ENCODE assay signal across 9 cellular contexts in the genomic region with DNA sequence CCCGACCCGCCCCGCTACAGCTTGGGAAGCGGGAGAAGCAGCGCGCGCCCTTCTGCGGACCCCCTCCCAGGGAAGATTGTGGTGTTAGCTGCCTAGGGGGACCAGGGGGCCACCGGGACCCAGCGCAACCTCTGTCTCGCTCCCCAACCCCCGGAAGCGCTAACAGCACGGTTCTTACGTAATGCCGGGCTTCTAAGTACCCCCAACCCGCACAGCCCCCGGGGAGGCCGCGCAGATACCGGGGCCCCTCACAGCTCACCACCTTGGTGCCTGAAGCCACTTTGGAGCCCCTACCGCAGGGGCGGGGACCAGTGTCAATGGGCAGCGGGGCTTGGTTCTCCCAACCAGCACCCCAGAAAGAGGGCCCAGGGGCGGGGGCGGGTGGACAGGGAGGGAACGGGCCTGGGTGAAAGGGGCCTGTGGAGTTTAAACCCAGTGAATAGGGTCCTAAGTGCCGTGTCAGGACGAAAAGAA. TPM values are rescaled to one million over a fixed set of nuclear protein-coding genes. Genes with fewer than 3 reads are reported as not detected.
A peak's percentile ranks its signal among the peaks of the same experiment; 100 is the strongest.
DNase-seq lines count a peak whose midpoint lies in the region; ATAC-seq and TF ChIP-seq lines count a peak whose summit lies in the region.
"Had no signal": no experiment of that assay in that cellular context is flagged by ENCODE, and none has a peak within 500 bp of the region (broad histone marks: within the 10 kb centered on the region; RNA-seq: fewer than 3 reads in every experiment).

No MANE protein-coding gene starts in this region.

- peak overlapping the region in 2 of 3 donors; percentile 90 to 95 for H3K27ac Mint-ChIP-seq in CD4-positive, CD25-positive, alpha-beta regulatory T cell

- H3K4me2 ChIP-seq in neuronal stem cell (ENCODE audit: insufficient read depth, low read length, poor library complexity, severe bottlenecking), result peak overlapping the region; percentile 99

- H3K9me3 ChIP-seq in CD4-positive, CD25-positive, alpha-beta regulatory T cell (ENCODE audit: control insufficient read depth in 2 of 2, low read length in 2 of 2), result no peaks in the 10 kb centered on the region
- H3K9me3 ChIP-seq in neuronal stem cell (replicated peaks in 1 of 2; ENCODE audit: control insufficient read depth in 2 of 2, insufficient read depth in 1 of 2, low read depth in 1 of 2, low read length in 2 of 2), result no peaks in the 10 kb centered on the region
- H3K9me3 ChIP-seq: neutrophil had no signal

- no peaks in the 10 kb centered on the region for H3K36me3 ChIP-seq in CD4-positive, CD25-positive, alpha-beta regulatory T cell (ENCODE audit: control insufficient read depth, insufficient read depth, low read length)
- H3K36me3 ChIP-seq in neuronal stem cell (replicated peaks in 1 of 2; ENCODE audit: control insufficient read depth in 2 of 2, insufficient read depth in 2 of 2, low read length in 2 of 2), result no peaks in the 10 kb centered on the region
- H3K36me3 ChIP-seq: neutrophil had no signal

- peak overlapping the region; percentile 72 for H3K9ac ChIP-seq in neuronal stem cell (ENCODE audit: low read depth, low read length, poor library complexity)

- no peak for TF ChIP-seq CTCF in fibroblast of mammary gland (conservative IDR thresholded peaks at IDR 0.05; ENCODE audit: control insufficient read depth, insufficient read depth, low read depth, low read length)

- no peak overlapping the region for H3K4me3 ChIP-seq in CD4-positive, CD25-positive, alpha-beta regulatory T cell (ENCODE audit: low read depth, low read length)
- H3K4me3 ChIP-seq in fibroblast of mammary gland (ENCODE audit: control insufficient read depth, low read depth, low read length), result peak overlapping the region; percentile 50
- peak overlapping the region; percentile 58 to 89 for H3K4me3 ChIP-seq in neuronal stem cell (ENCODE audit: low read length in 2 of 2)

- no CpG with 5 or more reads among the region's 29 CpGs for WGBS in neuronal stem cell (ENCODE audit: extremely low coverage in 2 of 2, insufficient read length in 2 of 2, insufficient replicate concordance in 1 of 2), 2 donors

- H2AFZ ChIP-seq in neuronal stem cell (ENCODE audit: low read length), result peak overlapping the region; percentile 99

- no peak for ATAC-seq in CD4-positive, CD25-positive, alpha-beta regulatory T cell (ENCODE audit: low read depth in 2 of 2)
- ATAC-seq in SK-N-SH treated with all-trans-retinoic acid at 6 μM for 48 hours (peak; percentile 17), HG03460 (IDR thresholded peaks at IDR 0.05; ENCODE audit: unreplicated experiment) (no peak)

- DNase-seq in CD4-positive, CD25-positive, alpha-beta regulatory T cell, result peak in 1 of 3 donors; percentile 38
- no peak for DNase-seq in fibroblast of mammary gland (ENCODE audit: low read depth)
- DNase-seq in neuronal stem cell (ENCODE audit: low spot score), result peak; percentile 40
- no peak for DNase-seq in NK-92 treated with Interleukin-12 subunit alpha and Interleukin-12 subunit beta, amount 100 ng/mL, for 24 hours (lab: John Stamatoyannopoulos, UW)
- DNase-seq in OCI-M1 (lab: John Stamatoyannopoulos, UW), result no peak
- no peak for DNase-seq in amniotic stem cell (lab: John Stamatoyannopoulos, UW)

- peak overlapping the region; percentile 94 for H3K18ac ChIP-seq in neuronal stem cell (ENCODE audit: low read length)

- no peak overlapping the region for H3K14ac ChIP-seq in neuronal stem cell (ENCODE audit: low read length)

- H2BK12ac ChIP-seq in neuronal stem cell (ENCODE audit: low read length), result no peak overlapping the region

- peaks cover 0 to 27% (median 14%) of the 10 kb centered on the region in 4 donors for H3K4me1 Mint-ChIP-seq in CD4-positive, CD25-positive, alpha-beta regulatory T cell

- no peak overlapping the region for H2AK5ac ChIP-seq in neuronal stem cell (ENCODE audit: low read depth, low read length)

- H2BK120ac ChIP-seq in neuronal stem cell (ENCODE audit: low read depth, low read length), result peak overlapping the region; percentile 17

- peak overlapping the region; percentile 74 to 92 (median 86) for H3K4me3 Mint-ChIP-seq in CD4-positive, CD25-positive, alpha-beta regulatory T cell

- H3K4me1 ChIP-seq in CD4-positive, CD25-positive, alpha-beta regulatory T cell (ENCODE audit: control insufficient read depth, insufficient read depth, low read length, poor library complexity, severe bottlenecking), result peaks cover 25% of the 10 kb centered on the region
- H3K4me1 ChIP-seq in neuronal stem cell (ENCODE audit: control insufficient read depth in 2 of 2, insufficient read depth in 1 of 2, low read depth in 1 of 2, low read length in 2 of 2), result peaks cover 13 to 19% of the 10 kb centered on the region in 2 donors

- peak overlapping the region; percentile 69 for H2BK15ac ChIP-seq in neuronal stem cell (ENCODE audit: low read length)

- H4K91ac ChIP-seq in neuronal stem cell (ENCODE audit: low read depth, low read length, poor library complexity), result no peak overlapping the region

- H2BK5ac ChIP-seq in neuronal stem cell (ENCODE audit: low read length), result peak overlapping the region; percentile 100

- H3K79me1 ChIP-seq in neuronal stem cell (ENCODE audit: low read depth, low read length), result no peaks in the 10 kb centered on the region

- H3K4ac ChIP-seq in neuronal stem cell (ENCODE audit: low read length), result no peak overlapping the region

- no peaks in the 10 kb centered on the region for H3K9me3 Mint-ChIP-seq in CD4-positive, CD25-positive, alpha-beta regulatory T cell

- H3K27me3 Mint-ChIP-seq in CD4-positive, CD25-positive, alpha-beta regulatory T cell, result peaks cover 66% of the 10 kb centered on the region

- peaks cover 18% of the 10 kb centered on the region for H3K27me3 ChIP-seq in CD4-positive, CD25-positive, alpha-beta regulatory T cell (ENCODE audit: control insufficient read depth, insufficient read depth, low read length)
- H3K27me3 ChIP-seq in neuronal stem cell (ENCODE audit: control insufficient read depth in 3 of 3, insufficient read depth in 3 of 3, low read depth in 1 of 3, low read length in 3 of 3), result peaks cover 0 to 55% (median 0%) of the 10 kb centered on the region in 3 experiments

- H3K27ac ChIP-seq in CD4-positive, CD25-positive, alpha-beta regulatory T cell (ENCODE audit: insufficient read depth, low read length, poor library complexity, severe bottlenecking), result no peak overlapping the region
- H3K27ac ChIP-seq in neuronal stem cell (replicated peaks; ENCODE audit: low read length), result peak overlapping the region; percentile 82
- H3K27ac ChIP-seq: neutrophil had no signal

- no peak overlapping the region for H4K8ac ChIP-seq in neuronal stem cell (ENCODE audit: low read depth, low read length)

- peak overlapping the region; percentile 76 for H3K23ac ChIP-seq in neuronal stem cell (ENCODE audit: low read depth, low read length, poor library complexity)

- H3K36me3 Mint-ChIP-seq in CD4-positive, CD25-positive, alpha-beta regulatory T cell, result no peaks in the 10 kb centered on the region

TF ChIP-seq in SK-N-SH treated with all-trans-retinoic acid at 6 μM for 48 hours, 23 proteins besides CTCF, POLR2A, EP300 and RAD21:
- no peak for TF ChIP-seq OSR1 (CRISPR knock-in tag; IDR thresholded peaks at IDR 0.05)
- TF ChIP-seq GLIS3 (CRISPR knock-in tag; IDR thresholded peaks at IDR 0.05), result no peak
- TF ChIP-seq, protein P1, sequence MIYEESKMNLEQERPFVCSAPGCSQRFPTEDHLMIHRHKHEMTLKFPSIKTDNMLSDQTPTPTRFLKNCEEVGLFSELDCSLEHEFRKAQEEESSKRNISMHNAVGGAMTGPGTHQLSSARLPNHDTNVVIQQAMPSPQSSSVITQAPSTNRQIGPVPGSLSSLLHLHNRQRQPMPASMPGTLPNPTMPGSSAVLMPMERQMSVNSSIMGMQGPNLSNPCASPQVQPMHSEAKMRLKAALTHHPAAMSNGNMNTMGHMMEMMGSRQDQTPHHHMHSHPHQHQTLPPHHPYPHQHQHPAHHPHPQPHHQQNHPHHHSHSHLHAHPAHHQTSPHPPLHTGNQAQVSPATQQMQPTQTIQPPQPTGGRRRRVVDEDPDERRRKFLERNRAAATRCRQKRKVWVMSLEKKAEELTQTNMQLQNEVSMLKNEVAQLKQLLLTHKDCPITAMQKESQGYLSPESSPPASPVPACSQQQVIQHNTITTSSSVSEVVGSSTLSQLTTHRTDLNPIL (CRISPR knock-in tag; IDR thresholded peaks at IDR 0.05; ENCODE audit: low read depth), result no peak
- no peak for TF ChIP-seq PPARA (CRISPR knock-in tag; IDR thresholded peaks at IDR 0.05; ENCODE audit: borderline replicate concordance)
- no peak for TF ChIP-seq SNAI2 (CRISPR knock-in tag; IDR thresholded peaks at IDR 0.05)
- no peak for TF ChIP-seq ESRRG (CRISPR knock-in tag; IDR thresholded peaks at IDR 0.05)
- TF ChIP-seq ISL1 (CRISPR knock-in tag; IDR thresholded peaks at IDR 0.05), result no peak
- no peak for TF ChIP-seq ZC3H10 (CRISPR knock-in tag; IDR thresholded peaks at IDR 0.05)

RNA-seq across cellular contexts. Expression of a gene that starts 0.3 kb away (rescaled TPM):
- total RNA-seq in CD4-positive, CD25-positive, alpha-beta regulatory T cell, result 1.6 TPM
- under 1 TPM in 1 of 4 donors, not detected in 3; 0.47 TPM for polyA plus RNA-seq in CD4-positive, CD25-positive, alpha-beta regulatory T cell
- polyA plus RNA-seq in neuronal stem cell (2013, experiment 1 of 2), result 13.6 TPM
- 14.1 TPM for polyA plus RNA-seq in neuronal stem cell (2013, experiment 2 of 2)

RNA-seq across cellular contexts. Expression of a gene that starts 35.3 kb away (rescaled TPM):
- total RNA-seq in CD4-positive, CD25-positive, alpha-beta regulatory T cell, result not detected
- polyA plus RNA-seq in CD4-positive, CD25-positive, alpha-beta regulatory T cell, result not detected
- not detected for polyA plus RNA-seq in neuronal stem cell (2013, experiment 1 of 2)
- polyA plus RNA-seq in neuronal stem cell (2013, experiment 2 of 2), result not detected

RNA-seq across cellular contexts. Expression of a gene that starts 46.8 kb away (rescaled TPM):
- total RNA-seq in CD4-positive, CD25-positive, alpha-beta regulatory T cell, result not detected
- polyA plus RNA-seq in CD4-positive, CD25-positive, alpha-beta regulatory T cell, result not detected
- polyA plus RNA-seq in neuronal stem cell (2013, experiment 1 of 2), result 0.70 TPM
- 0.65 TPM for polyA plus RNA-seq in neuronal stem cell (2013, experiment 2 of 2)
